14 cellular contexts compared by ENCODE assay signal in genomic region chr7:133932591-133932990, GRCh38.
A peak's percentile ranks its signal among the peaks of the same experiment; 100 is the strongest.
DNase-seq lines count a peak whose midpoint lies in the region; ATAC-seq and TF ChIP-seq lines count a peak whose summit lies in the region.
"Had no signal": no experiment of that assay in that cellular context is flagged by ENCODE, and none has a peak within 500 bp of the region (broad histone marks: within the 10 kb centered on the region; RNA-seq: fewer than 3 reads in every experiment).

No MANE protein-coding gene starts in this region.

- no CpG with 5 or more reads among the region's 1 CpG for WGBS in mesodermal cell (ENCODE audit: insufficient coverage in 2 of 2), 2 experiments
- WGBS in mammary epithelial cell (ENCODE audit: low coverage, missing lambda C conversion rate): 100% methylated on average over 1 of the region's 1 CpG

- no peaks in the 10 kb centered on the region for H3K36me3 Mint-ChIP-seq in GM23338 (ENCODE audit: low read depth)
- no peaks in the 10 kb centered on the region for H3K36me3 Mint-ChIP-seq in WTC11

- H3K4me3 ChIP-seq in GM23338 (no peak overlapping the region), HAP-1 (no peak overlapping the region), mesodermal cell (ENCODE audit: extremely low read depth, insufficient read depth, low read length, poor library complexity, severe bottlenecking) (no peak overlapping the region), mammary epithelial cell (replicated peaks in 1 of 3; ENCODE audit: insufficient read depth in 1 of 3, low read depth in 2 of 3, low read length in 3 of 3) (no peak overlapping the region)

- H3K9me3 Mint-ChIP-seq in GM23338 (no peaks in the 10 kb centered on the region), WTC11 (no peaks in the 10 kb centered on the region)
- H3K9me3 Mint-ChIP-seq: CD4-positive, CD25-positive, alpha-beta regulatory T cell; HFFc6 had no signal

- no peak overlapping the region for H2AFZ ChIP-seq in GM23338
- H2AFZ ChIP-seq in mammary epithelial cell (ENCODE audit: low read depth, low read length): no peak overlapping the region

- H3K9ac ChIP-seq in mammary epithelial cell (ENCODE audit: insufficient read depth, low read length): no peak overlapping the region

- H3K4me3 Mint-ChIP-seq in GM23338: no peak overlapping the region
- H3K4me3 Mint-ChIP-seq in WTC11: no peak overlapping the region
- H3K4me3 Mint-ChIP-seq: CD4-positive, CD25-positive, alpha-beta regulatory T cell; HFFc6 had no signal

- H3K79me2 ChIP-seq in GM23338 (replicated peaks; ENCODE audit: insufficient read depth) (no peaks in the 10 kb centered on the region), mammary epithelial cell (ENCODE audit: insufficient read depth, low read length) (no peaks in the 10 kb centered on the region)

- TF ChIP-seq CTCF in GM23338 (conservative IDR thresholded peaks at IDR 0.05; ENCODE audit: low read depth in 2 of 2) (no peak), WTC11 (IDR thresholded peaks at IDR 0.05) (no peak), mammary epithelial cell (conservative IDR thresholded peaks at IDR 0.05 in 1 of 2, IDR thresholded peaks at IDR 0.05 in 1 of 2; ENCODE audit: extremely low read depth in 1 of 2, insufficient read depth in 1 of 2, low read depth in 1 of 2, low read length in 2 of 2) (no peak)

- H3K9me3 ChIP-seq in HAP-1 (no peaks in the 10 kb centered on the region), mesodermal cell (ENCODE audit: control insufficient read depth, low read length) (no peaks in the 10 kb centered on the region), mammary epithelial cell (replicated peaks; ENCODE audit: insufficient read depth, low read length) (no peaks in the 10 kb centered on the region)
- H3K9me3 ChIP-seq: BE2C, Caco-2 had no signal

- POLR2A ChIA-PET in WTC11 (lab: Charles Lee): no interaction called here

- H4K20me1 ChIP-seq in GM23338 (replicated peaks; ENCODE audit: insufficient read depth) (no peaks in the 10 kb centered on the region), mammary epithelial cell (ENCODE audit: insufficient read depth, low read length) (no peaks in the 10 kb centered on the region)

- intact Hi-C loops in mammary epithelial cell (cut with micrococcal nuclease): no loop called here

- CTCF ChIA-PET in WTC11 (lab: Charles Lee) (no interaction called here), mammary epithelial cell (lab: Charles Lee; ENCODE audit: low non-redundant PET) (no interaction called here)

- peak overlapping the region; percentile 76 for H3K27ac Mint-ChIP-seq in GM23338
- peak overlapping the region; percentile 83 for H3K27ac Mint-ChIP-seq in WTC11
- H3K27ac Mint-ChIP-seq: CD4-positive, CD25-positive, alpha-beta regulatory T cell; HFFc6 had no signal

- no peaks in the 10 kb centered on the region for H3F3A ChIP-seq in GM23338 (replicated peaks; ENCODE audit: low read depth)

- ATAC-seq in GM23338: peak; percentile 45
- peak; percentile 72 for ATAC-seq in WTC11
- ATAC-seq: HCT116, HepG2 had no signal

- peak overlapping the region; percentile 49 for H3K4me2 ChIP-seq in GM23338
- no peak overlapping the region for H3K4me2 ChIP-seq in mammary epithelial cell (ENCODE audit: insufficient read depth, low read depth, low read length)

- H3K4me1 Mint-ChIP-seq in GM23338: peaks cover 44% of the 10 kb centered on the region
- peaks cover 48% of the 10 kb centered on the region for H3K4me1 Mint-ChIP-seq in WTC11
- H3K4me1 Mint-ChIP-seq: CD4-positive, CD25-positive, alpha-beta regulatory T cell had no signal

- BruUV-seq in mammary epithelial cell (replicated peaks; lab: Mats Ljungman, UMichigan): no TSS peak

- H3K27ac ChIP-seq in GM23338 (ENCODE audit: low read depth): peak overlapping the region; percentile 46; the same call in 1 of the 2 replicates
- peak overlapping the region; percentile 24 for H3K27ac ChIP-seq in mesodermal cell (ENCODE audit: low read depth, low read length, severe bottlenecking)
- H3K27ac ChIP-seq in mammary epithelial cell (ENCODE audit: insufficient read depth, low read depth, low read length): no peak overlapping the region

- peaks cover 48% of the 10 kb centered on the region for H3K4me1 ChIP-seq in GM23338 (ENCODE audit: insufficient read depth)
- peaks cover 36% of the 10 kb centered on the region for H3K4me1 ChIP-seq in HAP-1
- peaks cover 6% of the 10 kb centered on the region for H3K4me1 ChIP-seq in mesodermal cell (ENCODE audit: control insufficient read depth, insufficient read depth, low read length, poor library complexity, severe bottlenecking)
- peaks cover 12% of the 10 kb centered on the region for H3K4me1 ChIP-seq in mammary epithelial cell (ENCODE audit: insufficient read depth, low read length)
- H3K4me1 ChIP-seq: Caco-2 had no signal

- in situ Hi-C loops in HAP-1 (cut with MboI; ENCODE audit: low sequenced_read_pairs) (no loop called here), mammary epithelial cell (cut with MboI; ENCODE audit: low sequenced_read_pairs in 2 of 2) (no loop called here)

- dilution Hi-C loops in mammary epithelial cell (cut with HindIII; ENCODE audit: low sequenced_read_pairs): no loop called here

- peak; percentile 27 for DNase-seq in GM23338 (ENCODE audit: low spot score)
- peak; percentile 59 to 94 for DNase-seq in HAP-1 (ENCODE audit: low spot score in 2 of 2)
- DNase-seq in WTC11 (ENCODE audit: low spot score): no peak
- no peak for DNase-seq in HuH-7.5 (ENCODE audit: low spot score)
- DNase-seq in mammary epithelial cell: no peak
- DNase-seq in cerebellar nuclear complex (lab: John Stamatoyannopoulos, UW): no peak
- DNase-seq: BE2C; C1 segment of cervical spinal cord; Caco-2; CD4-positive, CD25-positive, alpha-beta regulatory T cell; HFFc6 had no signal

- no peaks in the 10 kb centered on the region for H3K9me2 ChIP-seq in GM23338 (ENCODE audit: insufficient read depth)

- H3K36me3 ChIP-seq in GM23338 (ENCODE audit: insufficient read depth) (no peaks in the 10 kb centered on the region), HAP-1 (replicated peaks) (no peaks in the 10 kb centered on the region), mesodermal cell (ENCODE audit: control insufficient read depth, insufficient read depth, low read length) (no peaks in the 10 kb centered on the region), mammary epithelial cell (ENCODE audit: insufficient read depth, low read length) (no peaks in the 10 kb centered on the region)
- H3K36me3 ChIP-seq: BE2C had no signal

- H3K27me3 Mint-ChIP-seq in GM23338 (ENCODE audit: insufficient read depth, low read depth, poor library complexity): peaks cover 2% of the 10 kb centered on the region
- H3K27me3 Mint-ChIP-seq in WTC11 (ENCODE audit: low read depth): no peaks in the 10 kb centered on the region
- H3K27me3 Mint-ChIP-seq: CD4-positive, CD25-positive, alpha-beta regulatory T cell had no signal

- no peaks in the 10 kb centered on the region for H3K27me3 ChIP-seq in GM23338 (ENCODE audit: insufficient read depth)
- H3K27me3 ChIP-seq in HAP-1 (ENCODE audit: low read depth): no peaks in the 10 kb centered on the region
- no peaks in the 10 kb centered on the region for H3K27me3 ChIP-seq in mammary epithelial cell (ENCODE audit: insufficient read depth, low read length)
- H3K27me3 ChIP-seq: BE2C had no signal

TF ChIP-seq in GM23338, 12 proteins besides CTCF, POLR2A, EP300 and RAD21:
- TF ChIP-seq ZNF331 (CRISPR knock-in tag; IDR thresholded peaks at IDR 0.05; ENCODE audit: low read depth) (no peak), EZH2phosphoT487 (IDR thresholded peaks at IDR 0.05; ENCODE audit: unreplicated experiment) (no peak), NANOG (IDR thresholded peaks at IDR 0.05; ENCODE audit: borderline replicate concordance) (no peak), CREB1 (CRISPR knock-in tag; IDR thresholded peaks at IDR 0.05; ENCODE audit: low read depth) (no peak), POLR2AphosphoS5 (IDR thresholded peaks at IDR 0.05; ENCODE audit: low read depth) (no peak), ZNF114 (CRISPR knock-in tag; IDR thresholded peaks at IDR 0.05) (no peak), EZH2 (IDR thresholded peaks at IDR 0.05; ENCODE audit: low read depth, unreplicated experiment) (no peak)
- TF ChIP-seq, protein P1, sequence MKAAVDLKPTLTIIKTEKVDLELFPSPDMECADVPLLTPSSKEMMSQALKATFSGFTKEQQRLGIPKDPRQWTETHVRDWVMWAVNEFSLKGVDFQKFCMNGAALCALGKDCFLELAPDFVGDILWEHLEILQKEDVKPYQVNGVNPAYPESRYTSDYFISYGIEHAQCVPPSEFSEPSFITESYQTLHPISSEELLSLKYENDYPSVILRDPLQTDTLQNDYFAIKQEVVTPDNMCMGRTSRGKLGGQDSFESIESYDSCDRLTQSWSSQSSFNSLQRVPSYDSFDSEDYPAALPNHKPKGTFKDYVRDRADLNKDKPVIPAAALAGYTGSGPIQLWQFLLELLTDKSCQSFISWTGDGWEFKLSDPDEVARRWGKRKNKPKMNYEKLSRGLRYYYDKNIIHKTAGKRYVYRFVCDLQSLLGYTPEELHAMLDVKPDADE (IDR thresholded peaks at IDR 0.05): no peak

TF ChIP-seq in WTC11, 78 proteins besides CTCF, POLR2A, EP300 and RAD21 (continues in another document):
- TF ChIP-seq FOXP1 (CRISPR knock-in tag; IDR thresholded peaks at IDR 0.05; ENCODE audit: borderline replicate concordance) (no peak), PRRX2 (CRISPR knock-in tag; IDR thresholded peaks at IDR 0.05) (no peak), TEAD1 (CRISPR knock-in tag; IDR thresholded peaks at IDR 0.05) (no peak), MAX (CRISPR knock-in tag; IDR thresholded peaks at IDR 0.05) (no peak), ZNF396 (CRISPR knock-in tag; IDR thresholded peaks at IDR 0.05; ENCODE audit: borderline replicate concordance) (no peak), SMAD3 (CRISPR knock-in tag; IDR thresholded peaks at IDR 0.05; ENCODE audit: borderline replicate concordance) (no peak)
- TF ChIP-seq, protein P2, sequence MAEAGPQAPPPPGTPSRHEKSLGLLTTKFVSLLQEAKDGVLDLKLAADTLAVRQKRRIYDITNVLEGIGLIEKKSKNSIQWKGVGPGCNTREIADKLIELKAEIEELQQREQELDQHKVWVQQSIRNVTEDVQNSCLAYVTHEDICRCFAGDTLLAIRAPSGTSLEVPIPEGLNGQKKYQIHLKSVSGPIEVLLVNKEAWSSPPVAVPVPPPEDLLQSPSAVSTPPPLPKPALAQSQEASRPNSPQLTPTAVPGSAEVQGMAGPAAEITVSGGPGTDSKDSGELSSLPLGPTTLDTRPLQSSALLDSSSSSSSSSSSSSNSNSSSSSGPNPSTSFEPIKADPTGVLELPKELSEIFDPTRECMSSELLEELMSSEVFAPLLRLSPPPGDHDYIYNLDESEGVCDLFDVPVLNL (CRISPR knock-in tag; IDR thresholded peaks at IDR 0.05; ENCODE audit: borderline replicate concordance, low read depth): no peak

Comparison
In these comparisons a context has a peak if more than half of its experiments do, and no peak if none do; other contexts are left out.
1. DNase-seq: peak in GM23338 (single experiment) and HAP-1 (2 of 2); none in WTC11 (single experiment), HuH-7.5 (single experiment), mammary epithelial cell (single experiment) and cerebellar nuclear complex (0 of 2).